In the genomic region with DNA sequence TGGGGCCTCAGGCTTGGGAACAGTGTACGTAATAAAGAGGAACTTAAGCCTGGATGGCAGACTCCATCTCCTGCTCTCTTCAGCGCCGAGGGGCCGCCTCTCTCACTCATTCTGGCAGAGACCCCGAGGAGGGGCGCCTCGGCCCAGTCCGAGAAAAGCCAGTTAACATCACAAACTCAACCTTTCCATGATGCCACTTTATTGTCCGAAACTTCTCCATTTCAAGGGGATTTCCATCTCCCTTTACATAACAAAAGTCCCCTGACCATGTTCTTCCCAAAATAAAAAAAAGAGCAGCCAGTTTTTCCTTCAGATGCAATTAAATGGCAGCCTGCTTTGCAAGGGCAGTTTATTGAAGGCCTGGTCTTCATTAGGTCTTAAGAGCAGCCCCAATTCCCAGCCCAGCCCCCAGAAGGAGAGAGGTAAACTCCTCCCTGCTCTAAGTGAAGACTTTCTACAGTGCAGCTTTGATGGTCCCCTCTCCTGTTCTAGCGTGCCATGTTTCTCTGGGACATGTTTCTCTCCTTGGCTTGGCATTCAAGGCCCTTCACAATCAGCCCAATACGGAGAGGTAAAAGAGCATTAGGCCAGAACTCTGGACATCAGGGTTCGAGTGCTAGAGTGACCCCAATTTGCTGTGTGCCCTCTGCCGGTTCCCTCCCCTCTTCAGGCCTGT, we compare ENCODE assay signal across 1 cellular context.
A peak's percentile ranks its signal among the peaks of the same experiment; 100 is the strongest.
TF ChIP-seq lines count a peak whose summit lies in the region.

No MANE protein-coding gene starts in this region.

TF ChIP-seq in H1, 55 proteins besides CTCF, POLR2A, EP300 and RAD21:
- TF ChIP-seq SP4 (IDR thresholded peaks at IDR 0.05; ENCODE audit: low read length) (peak; percentile 69; the same call in 1 of the 2 replicates), HDAC2 (IDR thresholded peaks at IDR 0.05; ENCODE audit: borderline replicate concordance in 1 of 2, low read depth in 2 of 2, low read length in 2 of 2) (no peak), KDM1A (IDR thresholded peaks at IDR 0.05; ENCODE audit: borderline replicate concordance, low read length) (peak; percentile 68; the same call in 1 of the 2 replicates), ZNF274 (IDR thresholded peaks at IDR 0.05; ENCODE audit: borderline replicate concordance, extremely low read depth, low read length) (no peak), JUND (IDR thresholded peaks at IDR 0.05; ENCODE audit: low read length) (peak; percentile 64), ASH2L (IDR thresholded peaks at IDR 0.05; ENCODE audit: low read length) (peak; percentile 81), TEAD4 (IDR thresholded peaks at IDR 0.05; ENCODE audit: low read depth, low read length) (peak; percentile 35; the same call in 1 of the 2 replicates), JUN (IDR thresholded peaks at IDR 0.05; ENCODE audit: low read depth, low read length) (peak; percentile 70; the same call in 1 of the 2 replicates), RBBP5 (IDR thresholded peaks at IDR 0.05; ENCODE audit: borderline replicate concordance, low read depth, low read length) (peak; percentile 58; the same call in 1 of the 2 replicates), TBP (IDR thresholded peaks at IDR 0.05; ENCODE audit: low read depth, low read length) (peak; percentile 73; the same call in 1 of the 2 replicates), RNF2 (IDR thresholded peaks at IDR 0.05; ENCODE audit: borderline replicate concordance, low read depth, low read length, missing control alignments, poor library complexity, severe bottlenecking) (no peak), CBX8 (IDR thresholded peaks at IDR 0.05; ENCODE audit: borderline replicate concordance, low read depth, low read length) (no peak), YY1 (IDR thresholded peaks at IDR 0.05; ENCODE audit: low read depth, low read length) (peak; percentile 72), POU5F1 (IDR thresholded peaks at IDR 0.05; ENCODE audit: low read depth, low read length) (peak; percentile 80; the same call in 1 of the 2 replicates), TAF1 (IDR thresholded peaks at IDR 0.05; ENCODE audit: low read depth, low read length) (peak; percentile 58), PHF8 (conservative IDR thresholded peaks at IDR 0.05; ENCODE audit: low read depth, low read length) (no peak), GTF2F1 (IDR thresholded peaks at IDR 0.05; ENCODE audit: borderline replicate concordance, low read depth, low read length) (0 out of 2 replicates have a peak, but pooled peaks have one; percentile 50), CEBPB (IDR thresholded peaks at IDR 0.05; ENCODE audit: low read depth, low read length) (no peak)
- TF ChIP-seq, protein P1, sequence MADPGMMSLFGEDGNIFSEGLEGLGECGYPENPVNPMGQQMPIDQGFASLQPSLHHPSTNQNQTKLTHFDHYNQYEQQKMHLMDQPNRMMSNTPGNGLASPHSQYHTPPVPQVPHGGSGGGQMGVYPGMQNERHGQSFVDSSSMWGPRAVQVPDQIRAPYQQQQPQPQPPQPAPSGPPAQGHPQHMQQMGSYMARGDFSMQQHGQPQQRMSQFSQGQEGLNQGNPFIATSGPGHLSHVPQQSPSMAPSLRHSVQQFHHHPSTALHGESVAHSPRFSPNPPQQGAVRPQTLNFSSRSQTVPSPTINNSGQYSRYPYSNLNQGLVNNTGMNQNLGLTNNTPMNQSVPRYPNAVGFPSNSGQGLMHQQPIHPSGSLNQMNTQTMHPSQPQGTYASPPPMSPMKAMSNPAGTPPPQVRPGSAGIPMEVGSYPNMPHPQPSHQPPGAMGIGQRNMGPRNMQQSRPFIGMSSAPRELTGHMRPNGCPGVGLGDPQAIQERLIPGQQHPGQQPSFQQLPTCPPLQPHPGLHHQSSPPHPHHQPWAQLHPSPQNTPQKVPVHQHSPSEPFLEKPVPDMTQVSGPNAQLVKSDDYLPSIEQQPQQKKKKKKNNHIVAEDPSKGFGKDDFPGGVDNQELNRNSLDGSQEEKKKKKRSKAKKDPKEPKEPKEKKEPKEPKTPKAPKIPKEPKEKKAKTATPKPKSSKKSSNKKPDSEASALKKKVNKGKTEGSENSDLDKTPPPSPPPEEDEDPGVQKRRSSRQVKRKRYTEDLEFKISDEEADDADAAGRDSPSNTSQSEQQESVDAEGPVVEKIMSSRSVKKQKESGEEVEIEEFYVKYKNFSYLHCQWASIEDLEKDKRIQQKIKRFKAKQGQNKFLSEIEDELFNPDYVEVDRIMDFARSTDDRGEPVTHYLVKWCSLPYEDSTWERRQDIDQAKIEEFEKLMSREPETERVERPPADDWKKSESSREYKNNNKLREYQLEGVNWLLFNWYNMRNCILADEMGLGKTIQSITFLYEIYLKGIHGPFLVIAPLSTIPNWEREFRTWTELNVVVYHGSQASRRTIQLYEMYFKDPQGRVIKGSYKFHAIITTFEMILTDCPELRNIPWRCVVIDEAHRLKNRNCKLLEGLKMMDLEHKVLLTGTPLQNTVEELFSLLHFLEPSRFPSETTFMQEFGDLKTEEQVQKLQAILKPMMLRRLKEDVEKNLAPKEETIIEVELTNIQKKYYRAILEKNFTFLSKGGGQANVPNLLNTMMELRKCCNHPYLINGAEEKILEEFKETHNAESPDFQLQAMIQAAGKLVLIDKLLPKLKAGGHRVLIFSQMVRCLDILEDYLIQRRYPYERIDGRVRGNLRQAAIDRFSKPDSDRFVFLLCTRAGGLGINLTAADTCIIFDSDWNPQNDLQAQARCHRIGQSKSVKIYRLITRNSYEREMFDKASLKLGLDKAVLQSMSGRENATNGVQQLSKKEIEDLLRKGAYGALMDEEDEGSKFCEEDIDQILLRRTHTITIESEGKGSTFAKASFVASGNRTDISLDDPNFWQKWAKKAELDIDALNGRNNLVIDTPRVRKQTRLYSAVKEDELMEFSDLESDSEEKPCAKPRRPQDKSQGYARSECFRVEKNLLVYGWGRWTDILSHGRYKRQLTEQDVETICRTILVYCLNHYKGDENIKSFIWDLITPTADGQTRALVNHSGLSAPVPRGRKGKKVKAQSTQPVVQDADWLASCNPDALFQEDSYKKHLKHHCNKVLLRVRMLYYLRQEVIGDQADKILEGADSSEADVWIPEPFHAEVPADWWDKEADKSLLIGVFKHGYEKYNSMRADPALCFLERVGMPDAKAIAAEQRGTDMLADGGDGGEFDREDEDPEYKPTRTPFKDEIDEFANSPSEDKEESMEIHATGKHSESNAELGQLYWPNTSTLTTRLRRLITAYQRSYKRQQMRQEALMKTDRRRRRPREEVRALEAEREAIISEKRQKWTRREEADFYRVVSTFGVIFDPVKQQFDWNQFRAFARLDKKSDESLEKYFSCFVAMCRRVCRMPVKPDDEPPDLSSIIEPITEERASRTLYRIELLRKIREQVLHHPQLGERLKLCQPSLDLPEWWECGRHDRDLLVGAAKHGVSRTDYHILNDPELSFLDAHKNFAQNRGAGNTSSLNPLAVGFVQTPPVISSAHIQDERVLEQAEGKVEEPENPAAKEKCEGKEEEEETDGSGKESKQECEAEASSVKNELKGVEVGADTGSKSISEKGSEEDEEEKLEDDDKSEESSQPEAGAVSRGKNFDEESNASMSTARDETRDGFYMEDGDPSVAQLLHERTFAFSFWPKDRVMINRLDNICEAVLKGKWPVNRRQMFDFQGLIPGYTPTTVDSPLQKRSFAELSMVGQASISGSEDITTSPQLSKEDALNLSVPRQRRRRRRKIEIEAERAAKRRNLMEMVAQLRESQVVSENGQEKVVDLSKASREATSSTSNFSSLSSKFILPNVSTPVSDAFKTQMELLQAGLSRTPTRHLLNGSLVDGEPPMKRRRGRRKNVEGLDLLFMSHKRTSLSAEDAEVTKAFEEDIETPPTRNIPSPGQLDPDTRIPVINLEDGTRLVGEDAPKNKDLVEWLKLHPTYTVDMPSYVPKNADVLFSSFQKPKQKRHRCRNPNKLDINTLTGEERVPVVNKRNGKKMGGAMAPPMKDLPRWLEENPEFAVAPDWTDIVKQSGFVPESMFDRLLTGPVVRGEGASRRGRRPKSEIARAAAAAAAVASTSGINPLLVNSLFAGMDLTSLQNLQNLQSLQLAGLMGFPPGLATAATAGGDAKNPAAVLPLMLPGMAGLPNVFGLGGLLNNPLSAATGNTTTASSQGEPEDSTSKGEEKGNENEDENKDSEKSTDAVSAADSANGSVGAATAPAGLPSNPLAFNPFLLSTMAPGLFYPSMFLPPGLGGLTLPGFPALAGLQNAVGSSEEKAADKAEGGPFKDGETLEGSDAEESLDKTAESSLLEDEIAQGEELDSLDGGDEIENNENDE (IDR thresholded peaks at IDR 0.05; ENCODE audit: insufficient replicate concordance, low read length) = peak; percentile 47
- TF ChIP-seq, protein P2, sequence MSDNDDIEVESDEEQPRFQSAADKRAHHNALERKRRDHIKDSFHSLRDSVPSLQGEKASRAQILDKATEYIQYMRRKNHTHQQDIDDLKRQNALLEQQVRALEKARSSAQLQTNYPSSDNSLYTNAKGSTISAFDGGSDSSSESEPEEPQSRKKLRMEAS (IDR thresholded peaks at IDR 0.05) = peak; percentile 16; the same call in 1 of the 2 replicates
- TF ChIP-seq, protein P3, sequence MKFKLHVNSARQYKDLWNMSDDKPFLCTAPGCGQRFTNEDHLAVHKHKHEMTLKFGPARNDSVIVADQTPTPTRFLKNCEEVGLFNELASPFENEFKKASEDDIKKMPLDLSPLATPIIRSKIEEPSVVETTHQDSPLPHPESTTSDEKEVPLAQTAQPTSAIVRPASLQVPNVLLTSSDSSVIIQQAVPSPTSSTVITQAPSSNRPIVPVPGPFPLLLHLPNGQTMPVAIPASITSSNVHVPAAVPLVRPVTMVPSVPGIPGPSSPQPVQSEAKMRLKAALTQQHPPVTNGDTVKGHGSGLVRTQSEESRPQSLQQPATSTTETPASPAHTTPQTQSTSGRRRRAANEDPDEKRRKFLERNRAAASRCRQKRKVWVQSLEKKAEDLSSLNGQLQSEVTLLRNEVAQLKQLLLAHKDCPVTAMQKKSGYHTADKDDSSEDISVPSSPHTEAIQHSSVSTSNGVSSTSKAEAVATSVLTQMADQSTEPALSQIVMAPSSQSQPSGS (IDR thresholded peaks at IDR 0.05; ENCODE audit: low read length) = peak; percentile 40; the same call in 1 of the 2 replicates
